Comparison of ENCODE assay signal across 1 cellular context in the genomic region with DNA sequence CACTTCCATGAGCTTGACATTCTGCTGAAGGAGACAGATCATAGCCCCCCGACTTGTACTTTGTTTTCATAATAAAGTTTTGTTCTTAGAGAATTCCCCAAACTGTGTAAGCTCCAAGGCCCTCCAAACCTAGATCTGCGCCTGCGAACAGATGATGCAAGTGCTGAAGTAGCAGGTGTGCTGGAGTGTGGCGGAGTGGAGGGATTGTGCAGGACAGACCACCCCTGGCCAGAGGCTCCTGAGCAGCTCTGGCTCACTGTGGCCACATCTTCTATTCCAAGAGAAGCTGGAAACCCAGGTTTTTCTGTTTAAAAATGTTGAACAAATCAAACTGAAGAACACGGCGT.
TF ChIP-seq lines count a peak whose summit lies in the region.

No MANE protein-coding gene starts in this region.

TF ChIP-seq in WTC11, 78 proteins besides CTCF, POLR2A, EP300 and RAD21 (continued from another document):
- TF ChIP-seq IRF2 (CRISPR knock-in tag; IDR thresholded peaks at IDR 0.05; ENCODE audit: borderline replicate concordance, low read depth), result no peak
- TF ChIP-seq, protein P1, sequence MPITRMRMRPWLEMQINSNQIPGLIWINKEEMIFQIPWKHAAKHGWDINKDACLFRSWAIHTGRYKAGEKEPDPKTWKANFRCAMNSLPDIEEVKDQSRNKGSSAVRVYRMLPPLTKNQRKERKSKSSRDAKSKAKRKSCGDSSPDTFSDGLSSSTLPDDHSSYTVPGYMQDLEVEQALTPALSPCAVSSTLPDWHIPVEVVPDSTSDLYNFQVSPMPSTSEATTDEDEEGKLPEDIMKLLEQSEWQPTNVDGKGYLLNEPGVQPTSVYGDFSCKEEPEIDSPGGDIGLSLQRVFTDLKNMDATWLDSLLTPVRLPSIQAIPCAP (CRISPR knock-in tag; IDR thresholded peaks at IDR 0.05), result no peak
